Comparison of ENCODE assay signal across 22 cellular contexts in genomic region chr3:25589104-25589782, GRCh38.
DNase-seq lines count a peak whose midpoint lies in the region; ATAC-seq, FAIRE-seq and TF ChIP-seq lines count a peak whose summit lies in the region.
"Had no signal": no experiment of that assay in that cellular context is flagged by ENCODE, and none has a peak within 500 bp of the region (broad histone marks: within the 10 kb centered on the region; RNA-seq: fewer than 3 reads in every experiment).

No MANE protein-coding gene starts in this region.

- ATAC-seq in activated naive CD8-positive, alpha-beta T cell treated with anti-CD3 and anti-CD28 coated beads, Interleukin-2, amount 50 U/mL, for 24 hours = no peak
- ATAC-seq in activated T-cell treated with anti-CD3 and anti-CD28 coated beads, Interleukin-2, amount 50 U/mL, for 4 hours = no peak
- ATAC-seq: mucosa of descending colon had no signal

- TF ChIP-seq EP300 in esophagus muscularis mucosa (IDR thresholded peaks at IDR 0.05) = no peak

- H3K4me2 ChIP-seq in BLaER1 = peak overlapping the region; percentile 20

- no peak for TF ChIP-seq CTCF in esophagus muscularis mucosa (IDR thresholded peaks at IDR 0.05)

- DNase-seq in M059J (ENCODE audit: low read depth) = peak; percentile 27
- DNase-seq in esophagus muscularis mucosa (ENCODE audit: extremely low spot score) = no peak
- DNase-seq in mucosa of gallbladder (ENCODE audit: low spot score) = peak; percentile 5
- DNase-seq in GM19239 (ENCODE audit: insufficient read length, low spot score) = no peak
- no peak for DNase-seq in activated naive CD8-positive, alpha-beta T cell treated with anti-CD3 and anti-CD28 coated beads, Interleukin-2, amount 50 U/mL, for 24 hours
- no peak for DNase-seq in HUDEP-2 (lab: John Stamatoyannopoulos, UW; ENCODE audit: unreplicated experiment in 76 of 76)
- no peak for DNase-seq in activated T-cell treated with anti-CD3 and anti-CD28 coated beads, Interleukin-2, amount 50 U/mL, for 4 hours
- DNase-seq: activated CD4-positive, alpha-beta T cell treated with anti-CD3 and anti-CD28 coated beads, Interleukin-2, amount 10 ng/mL, durations not matched to agents 7 days and 5 days; activated naive CD4-positive, alpha-beta T cell treated with anti-CD3 and anti-CD28 coated beads, Interleukin-2, amount 50 U/mL, for 16 hours; anterior cingulate cortex; C1 segment of cervical spinal cord; cerebellar nuclear complex; mucosa of descending colon; NCI-H1417 treated with DMSO at 0.1 percent for 48 hours; NCI-H446; stimulated activated CD4-positive, alpha-beta T cell treated with anti-CD3 and anti-CD28 coated beads, Interleukin-1b, Interleukin-23, amount 100 ng/mL, for 48 hours; SW 1271; T1000; upper lobe of left lung had no signal

- H3K9me3 ChIP-seq in BLaER1 = no peaks in the 10 kb centered on the region
- H3K9me3 ChIP-seq in esophagus muscularis mucosa = no peaks in the 10 kb centered on the region
- H3K9me3 ChIP-seq: mucosa of descending colon, prostate gland, upper lobe of left lung had no signal

- no peaks in the 10 kb centered on the region for H3K27me3 ChIP-seq in BLaER1
- H3K27me3 ChIP-seq in esophagus muscularis mucosa = no peaks in the 10 kb centered on the region
- H3K27me3 ChIP-seq: upper lobe of left lung had no signal

- no peak overlapping the region for H3K4me3 ChIP-seq in BLaER1
- H3K4me3 ChIP-seq in esophagus muscularis mucosa = no peak overlapping the region
- H3K4me3 ChIP-seq: mucosa of descending colon, prostate gland, skin epidermis, upper lobe of left lung had no signal

- H3K4me1 ChIP-seq in BLaER1 (peaks cover 18% of the 10 kb centered on the region), esophagus muscularis mucosa (peaks cover 41 to 48% (median 42%) of the 10 kb centered on the region in 4 donors)
- H3K4me1 ChIP-seq: prostate gland had no signal

- H3K9ac ChIP-seq in BLaER1 = no peak overlapping the region

- intact Hi-C loops in esophagus muscularis mucosa (cut with DNase I) = no loop called here

- H3K36me3 ChIP-seq in BLaER1 = no peaks in the 10 kb centered on the region
- H3K36me3 ChIP-seq in esophagus muscularis mucosa = peaks cover 0 to 15% (median 1%) of the 10 kb centered on the region in 4 donors
- H3K36me3 ChIP-seq: prostate gland, upper lobe of left lung had no signal

- no peaks in the 10 kb centered on the region for H3K9me3 Mint-ChIP-seq in activated naive CD8-positive, alpha-beta T cell treated with anti-CD3 and anti-CD28 coated beads, Interleukin-2, amount 50 U/mL, for 24 hours
- no peaks in the 10 kb centered on the region for H3K9me3 Mint-ChIP-seq in activated T-cell treated with anti-CD3 and anti-CD28 coated beads, Interleukin-2, amount 50 U/mL, for 4 hours
- H3K9me3 Mint-ChIP-seq: activated CD4-positive, alpha-beta T cell treated with anti-CD3 and anti-CD28 coated beads, Interleukin-2, amount 10 ng/mL, durations not matched to agents 7 days and 5 days had no signal

- no peak overlapping the region for H3K4me3 Mint-ChIP-seq in activated naive CD8-positive, alpha-beta T cell treated with anti-CD3 and anti-CD28 coated beads, Interleukin-2, amount 50 U/mL, for 24 hours
- no peak overlapping the region for H3K4me3 Mint-ChIP-seq in activated T-cell treated with anti-CD3 and anti-CD28 coated beads, Interleukin-2, amount 50 U/mL, for 4 hours
- H3K4me3 Mint-ChIP-seq: activated CD4-positive, alpha-beta T cell treated with anti-CD3 and anti-CD28 coated beads, Interleukin-2, amount 10 ng/mL, durations not matched to agents 7 days and 5 days had no signal

- H3K4me1 Mint-ChIP-seq in activated naive CD8-positive, alpha-beta T cell treated with anti-CD3 and anti-CD28 coated beads, Interleukin-2, amount 50 U/mL, for 24 hours = peaks cover 1% of the 10 kb centered on the region
- H3K4me1 Mint-ChIP-seq in activated T-cell treated with anti-CD3 and anti-CD28 coated beads, Interleukin-2, amount 50 U/mL, for 4 hours (ENCODE audit: low read depth) = peaks cover 4% of the 10 kb centered on the region
- H3K4me1 Mint-ChIP-seq: activated CD4-positive, alpha-beta T cell treated with anti-CD3 and anti-CD28 coated beads, Interleukin-2, amount 10 ng/mL, durations not matched to agents 7 days and 5 days had no signal

- no peak for FAIRE-seq in GM19239 (lab: Jason Lieb, UNC)

- H3K27ac ChIP-seq in BLaER1 = no peak overlapping the region
- peak overlapping the region in 3 of 4 donors; percentile 16 to 41 (median 36) for H3K27ac ChIP-seq in esophagus muscularis mucosa (replicated peaks in 1 of 4)
- H3K27ac ChIP-seq: prostate gland, skin epidermis, upper lobe of left lung had no signal

- H3K27me3 Mint-ChIP-seq in activated naive CD8-positive, alpha-beta T cell treated with anti-CD3 and anti-CD28 coated beads, Interleukin-2, amount 50 U/mL, for 24 hours = no peaks in the 10 kb centered on the region
- peaks cover 2% of the 10 kb centered on the region for H3K27me3 Mint-ChIP-seq in activated T-cell treated with anti-CD3 and anti-CD28 coated beads, Interleukin-2, amount 50 U/mL, for 4 hours (ENCODE audit: low read depth)
- H3K27me3 Mint-ChIP-seq: activated CD4-positive, alpha-beta T cell treated with anti-CD3 and anti-CD28 coated beads, Interleukin-2, amount 10 ng/mL, durations not matched to agents 7 days and 5 days had no signal

- TF ChIP-seq POLR2A in esophagus muscularis mucosa (IDR thresholded peaks at IDR 0.05; ENCODE audit: low read depth) = no peak

- H4K20me1 ChIP-seq in BLaER1 = peaks cover 27% of the 10 kb centered on the region

- WGBS in esophagus muscularis mucosa = 99% methylated on average over 3 of the region's 4 CpGs

- no peak overlapping the region for H3K27ac Mint-ChIP-seq in activated naive CD8-positive, alpha-beta T cell treated with anti-CD3 and anti-CD28 coated beads, Interleukin-2, amount 50 U/mL, for 24 hours
- H3K27ac Mint-ChIP-seq: activated CD4-positive, alpha-beta T cell treated with anti-CD3 and anti-CD28 coated beads, Interleukin-2, amount 10 ng/mL, durations not matched to agents 7 days and 5 days had no signal

- H3K36me3 Mint-ChIP-seq in activated naive CD8-positive, alpha-beta T cell treated with anti-CD3 and anti-CD28 coated beads, Interleukin-2, amount 50 U/mL, for 24 hours (ENCODE audit: low read depth) = no peaks in the 10 kb centered on the region
- H3K36me3 Mint-ChIP-seq in activated T-cell treated with anti-CD3 and anti-CD28 coated beads, Interleukin-2, amount 50 U/mL, for 4 hours (ENCODE audit: insufficient read depth) = no peaks in the 10 kb centered on the region

Comparison
In these comparisons a context has a peak if more than half of its experiments do, and no peak if none do; other contexts are left out.
1. DNase-seq: peak in M059J (single experiment) and mucosa of gallbladder (single experiment); none in esophagus muscularis mucosa (single experiment), GM19239 (single experiment), activated naive CD8-positive, alpha-beta T cell treated with anti-CD3 and anti-CD28 coated beads, Interleukin-2, amount 50 U/mL, for 24 hours (single experiment), HUDEP-2 (0 of 76) and activated T-cell treated with anti-CD3 and anti-CD28 coated beads, Interleukin-2, amount 50 U/mL, for 4 hours (single experiment).